In genomic region chr16:85027349-85027967, GRCh38 we compare ENCODE assay signal across 8 cellular contexts. TPM values are rescaled to one million over a fixed set of nuclear protein-coding genes. Genes with fewer than 3 reads are reported as not detected.
DNase-seq lines count a peak whose midpoint lies in the region; TF ChIP-seq lines count a peak whose summit lies in the region.

Gene KIAA0513 (plus strand): TSS chr16:85027795. CDS start chr16:85067072, 39,277 bp downstream.

- H3K79me2 ChIP-seq in Loucy (ENCODE audit: insufficient read depth, low read length), result no peaks in the 10 kb centered on the region

- H3K4me3 ChIP-seq in Loucy (ENCODE audit: low read length, poor library complexity, severe bottlenecking) (peak within 1 kb of the TSS; percentile 87), foreskin fibroblast (ENCODE audit: low read depth in 1 of 2, low read length in 2 of 2) (peak within 1 kb of the TSS; percentile 87 to 96), neuron (ENCODE audit: low read length) (peak within 1 kb of the TSS; percentile 62)

- DNase-seq in H4 (ENCODE audit: low spot score) (peak; percentile 84), activated gamma-delta T cell treated with Interleukin-2 at 50 U/mL for 16 hours (peak; percentile 95), foreskin fibroblast (peak; percentile 90 to 98), stromal cell of bone marrow (ENCODE audit: low read depth) (peak; percentile 85)

- no peaks in the 10 kb centered on the region for H3K9me2 ChIP-seq in Loucy (replicated peaks; ENCODE audit: low read depth, low read length)

- no peaks in the 10 kb centered on the region for H4K20me1 ChIP-seq in Loucy (ENCODE audit: insufficient read depth, low read length, poor library complexity, severe bottlenecking)

- peaks cover 17% of the 10 kb centered on the region for H3K4me1 ChIP-seq in ES-I3 (ENCODE audit: insufficient read depth, low read length)
- H3K4me1 ChIP-seq in Loucy (ENCODE audit: insufficient read depth, low read length, poor library complexity, severe bottlenecking), result peaks cover 20% of the 10 kb centered on the region
- H3K4me1 ChIP-seq in neuron (ENCODE audit: insufficient read depth, low read length), result peaks cover 19% of the 10 kb centered on the region

- TF ChIP-seq CTCF in Loucy (conservative IDR thresholded peaks at IDR 0.05; ENCODE audit: low read length), result peak; percentile 39
- peak; percentile 6 for TF ChIP-seq CTCF in foreskin fibroblast (IDR thresholded peaks at IDR 0.05; ENCODE audit: low read depth, low read length)

- TF ChIP-seq POLR2A in Raji (IDR thresholded peaks at IDR 0.05; ENCODE audit: insufficient read depth, low read depth, low read length), result peak; percentile 75

- H3K9me3 ChIP-seq in ES-I3 (ENCODE audit: control insufficient read depth, insufficient read depth, low read length) (no peaks in the 10 kb centered on the region), Loucy (ENCODE audit: insufficient read depth, low read depth, low read length) (no peaks in the 10 kb centered on the region), neuron (ENCODE audit: low read length) (peaks cover 2% of the 10 kb centered on the region)

- H2AFZ ChIP-seq in Loucy (ENCODE audit: low read length) (peak within 1 kb of the TSS; percentile 95), neuron (ENCODE audit: low read depth, low read length) (peak within 1 kb of the TSS; percentile 85)

- H3K9ac ChIP-seq in ES-I3 (ENCODE audit: low read depth, low read length) (peak within 1 kb of the TSS; percentile 80), Loucy (ENCODE audit: low read depth, low read length, poor library complexity, severe bottlenecking) (peak within 1 kb of the TSS; percentile 81)

- H3K36me3 ChIP-seq in ES-I3 (ENCODE audit: insufficient read depth, low read length) (no peaks in the 10 kb centered on the region), Loucy (ENCODE audit: insufficient read depth, low read length) (no peaks in the 10 kb centered on the region), neuron (ENCODE audit: insufficient read depth, low read length) (no peaks in the 10 kb centered on the region)

- H3K4me2 ChIP-seq in Loucy (ENCODE audit: low read depth, low read length, poor library complexity, severe bottlenecking), result peak within 1 kb of the TSS; percentile 78

- no peaks in the 10 kb centered on the region for H3F3A ChIP-seq in Loucy (ENCODE audit: low read depth)

- H3K27me3 ChIP-seq in Loucy (ENCODE audit: insufficient read depth, low read length, poor library complexity, severe bottlenecking) (no peaks in the 10 kb centered on the region), neuron (ENCODE audit: insufficient read depth, low read length) (no peaks in the 10 kb centered on the region)

RNA-seq across cellular contexts. Expression of gene KIAA0513, which starts in this region (rescaled TPM):
- 2.5 and 2.9 TPM in 2 replicates for total RNA-seq in H4 (2014; rRNA removed; shearing (Covaris generic))

Comparison
In these comparisons a context has a peak if more than half of its experiments do, and no peak if none do; other contexts are left out.
1. Peak in every context shown above with its lines: DNase-seq and H3K4me3 ChIP-seq.